In genomic region chr5:122788371-122788770, GRCh38 we compare ENCODE assay signal across 30 cellular contexts.
"Had no signal": no experiment of that assay in that cellular context is flagged by ENCODE, and none has a peak within 500 bp of the region (broad histone marks: within the 10 kb centered on the region; RNA-seq: fewer than 3 reads in every experiment).

No MANE protein-coding gene starts in this region.

- H3K27ac ChIP-seq: brain microvascular endothelial cell, coronary artery, epithelial cell of prostate, VCaP had no signal

- DNase-seq: activated CD4-positive, alpha-beta T cell treated with anti-CD3 and anti-CD28 coated beads for 48 hours; activated CD4-positive, alpha-beta T cell treated with anti-CD3 and anti-CD28 coated beads, Interleukin-2, amount 50 U/mL, for 1 hour; activated CD4-positive, alpha-beta T cell treated with anti-CD3 and anti-CD28 coated beads, Interleukin-2, amount 50 U/mL, for 48 hours; activated CD8-positive, alpha-beta memory T cell treated with anti-CD3 and anti-CD28 coated beads for 24 hours; activated CD8-positive, alpha-beta T cell treated with anti-CD3 and anti-CD28 coated beads for 36 hours; activated effector memory CD4-positive, alpha-beta T cell treated with Interleukin-2 at 50 U/mL for 16 hours; activated naive CD4-positive, alpha-beta T cell treated with anti-CD3 and anti-CD28 coated beads for 36 hours; activated naive CD8-positive, alpha-beta T cell treated with anti-CD3 and anti-CD28 coated beads, Interleukin-2, amount 10 ng/mL, durations not matched to agents 7 days and 5 days; activated T-cell treated with anti-CD3 and anti-CD28 coated beads, Interleukin-2, amount 50 U/mL, for 4 hours; amniotic stem cell; anterior cingulate cortex; brain microvascular endothelial cell; dermis blood vessel endothelial cell; effector CD4-positive, alpha-beta T cell; effector memory CD8-positive, alpha-beta T cell; foreskin fibroblast; head of caudate nucleus; T-helper 2 cell had no signal

- ATAC-seq: activated CD4-positive, CD25-positive, alpha-beta regulatory T cell treated with anti-CD3 and anti-CD28 coated beads, Interleukin-2, amount 50 U/mL, for 24 hours; activated CD8-positive, alpha-beta T cell treated with anti-CD3 and anti-CD28 coated beads for 36 hours; activated T-cell treated with anti-CD3 and anti-CD28 coated beads, Interleukin-2, amount 50 U/mL, for 4 hours; activated T-helper 17 cell treated with anti-CD3 and anti-CD28 coated beads, Interleukin-2, amount 50 U/mL, for 72 hours; effector memory CD8-positive, alpha-beta T cell had no signal

- H3K27ac Mint-ChIP-seq: activated CD8-positive, alpha-beta T cell treated with anti-CD3 and anti-CD28 coated beads for 36 hours; activated naive CD4-positive, alpha-beta T cell treated with anti-CD3 and anti-CD28 coated beads for 36 hours; activated naive CD4-positive, alpha-beta T cell treated with anti-CD3 and anti-CD28 coated beads, Interleukin-2, amount 50 U/mL, for 24 hours; activated naive CD8-positive, alpha-beta T cell treated with anti-CD3 and anti-CD28 coated beads, Interleukin-2, amount 10 ng/mL, durations not matched to agents 7 days and 5 days; activated T-helper 17 cell treated with anti-CD3 and anti-CD28 coated beads, Interleukin-2, amount 50 U/mL, for 72 hours; effector memory CD8-positive, alpha-beta T cell had no signal

- H3K4me3 ChIP-seq: coronary artery had no signal

- H3K27me3 Mint-ChIP-seq: activated CD8-positive, alpha-beta T cell treated with anti-CD3 and anti-CD28 coated beads for 36 hours; activated naive CD4-positive, alpha-beta T cell treated with anti-CD3 and anti-CD28 coated beads, Interleukin-2, amount 50 U/mL, for 24 hours; activated naive CD8-positive, alpha-beta T cell treated with anti-CD3 and anti-CD28 coated beads, Interleukin-2, amount 10 ng/mL, durations not matched to agents 7 days and 5 days; activated T-helper 17 cell treated with anti-CD3 and anti-CD28 coated beads, Interleukin-2, amount 50 U/mL, for 72 hours; central memory CD8-positive, alpha-beta T cell; effector memory CD8-positive, alpha-beta T cell had no signal

- H3K4me1 Mint-ChIP-seq: activated naive CD8-positive, alpha-beta T cell treated with anti-CD3 and anti-CD28 coated beads, Interleukin-2, amount 10 ng/mL, durations not matched to agents 7 days and 5 days had no signal

- H3K36me3 ChIP-seq: brain microvascular endothelial cell had no signal

- H3K9me3 Mint-ChIP-seq: activated T-helper 17 cell treated with anti-CD3 and anti-CD28 coated beads, Interleukin-2, amount 50 U/mL, for 72 hours had no signal

- H3K27me3 ChIP-seq: brain microvascular endothelial cell had no signal

- FAIRE-seq: astrocyte, bronchial epithelial cell, endothelial cell of umbilical vein, frontal cortex had no signal

- H3K4me3 Mint-ChIP-seq: activated CD8-positive, alpha-beta T cell treated with anti-CD3 and anti-CD28 coated beads for 36 hours; activated naive CD4-positive, alpha-beta T cell treated with anti-CD3 and anti-CD28 coated beads for 36 hours; activated naive CD4-positive, alpha-beta T cell treated with anti-CD3 and anti-CD28 coated beads, Interleukin-2, amount 50 U/mL, for 24 hours; activated naive CD8-positive, alpha-beta T cell treated with anti-CD3 and anti-CD28 coated beads, Interleukin-2, amount 10 ng/mL, durations not matched to agents 7 days and 5 days; activated T-cell treated with anti-CD3 and anti-CD28 coated beads, Interleukin-2, amount 50 U/mL, for 4 hours; activated T-helper 17 cell treated with anti-CD3 and anti-CD28 coated beads, Interleukin-2, amount 50 U/mL, for 72 hours; central memory CD8-positive, alpha-beta T cell; effector memory CD8-positive, alpha-beta T cell; WTC11 had no signal
